Comparison of ENCODE assay signal across 7 cellular contexts in the genomic region with DNA sequence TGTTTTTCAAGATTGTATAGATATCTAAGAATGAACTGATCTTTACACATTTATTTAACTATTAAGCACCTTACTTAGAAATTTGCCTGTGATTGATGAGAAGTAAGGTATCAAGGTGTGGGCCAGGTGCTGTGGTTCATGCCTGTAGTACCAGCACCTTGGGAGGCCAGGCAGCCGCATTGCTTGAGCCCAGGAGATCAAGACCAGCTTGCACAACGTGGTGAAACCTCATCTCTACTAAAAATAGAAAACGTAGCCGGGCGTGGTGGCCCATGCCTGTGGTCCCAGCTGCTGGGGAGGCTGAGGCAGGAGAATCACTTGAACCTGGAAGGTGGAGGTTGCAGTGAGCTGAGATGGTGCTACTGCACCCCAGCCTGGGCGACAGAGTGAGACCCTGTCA. TPM values are rescaled to one million over a fixed set of nuclear protein-coding genes. Genes with fewer than 3 reads are reported as not detected.
"Had no signal": no experiment of that assay in that cellular context is flagged by ENCODE, and none has a peak within 500 bp of the region (broad histone marks: within the 10 kb centered on the region; RNA-seq: fewer than 3 reads in every experiment).

No MANE protein-coding gene starts in this region.

- DNase-seq: IMR-90, KBM-7 had no signal

- ATAC-seq: HepG2, K562 had no signal

- H3K27ac ChIP-seq: HL-60 had no signal

- H3K4me3 ChIP-seq: K562 had no signal

RNA-seq across cellular contexts. Expression of a gene that starts 33.7 kb away (rescaled TPM):
- total RNA-seq: HepG2, HT-29, HT1080, IMR-90, K562 had no signal

RNA-seq across cellular contexts. Expression of a gene that starts 34.5 kb away (rescaled TPM):
- total RNA-seq: HT-29, IMR-90, K562 had no signal

RNA-seq across cellular contexts. Expression of a gene that starts 38.4 kb away (rescaled TPM):
- total RNA-seq: HT-29 had no signal
